Comparison of ENCODE assay signal across 13 cellular contexts in genomic region chr5:189486-189885, GRCh38. TPM values are rescaled to one million over a fixed set of nuclear protein-coding genes. Genes with fewer than 3 reads are reported as not detected.
"Had no signal": no experiment of that assay in that cellular context is flagged by ENCODE, and none has a peak within 500 bp of the region (broad histone marks: within the 10 kb centered on the region; RNA-seq: fewer than 3 reads in every experiment).

No MANE protein-coding gene starts in this region.

- DNase-seq: activated B cell treated with CpG ODN at 0.5 μM for 24 hours; activated CD4-positive, alpha-beta T cell treated with anti-CD3 and anti-CD28 coated beads, Interleukin-2, amount 50 U/mL, for 1 hour; esophagus squamous epithelium; foreskin fibroblast; islet precursor cell; mesendoderm; stimulated activated CD4-positive, alpha-beta T cell treated with anti-CD3 and anti-CD28 coated beads, Interleukin-2, amount 100 ng/mL, for 24 hours; stimulated activated naive CD4-positive, alpha-beta T cell treated with Interleukin-2 at 50 U/mL for 16 hours; trophoblast cell had no signal

- H3K27ac ChIP-seq: breast epithelium, esophagus squamous epithelium, pancreas had no signal

- FAIRE-seq: pancreas, TTC549 had no signal

- H3K4me3 ChIP-seq: esophagus squamous epithelium, pancreas had no signal

- H3K27me3 ChIP-seq: breast epithelium, pancreas had no signal

- H3K36me3 ChIP-seq: breast epithelium, esophagus squamous epithelium, pancreas had no signal

- H3K4me1 ChIP-seq: breast epithelium had no signal

- H3K9me3 ChIP-seq: breast epithelium, esophagus squamous epithelium, pancreas had no signal

RNA-seq across cellular contexts. Expression of gene LRRC14B, which starts 1.8 kb away (rescaled TPM):
- total RNA-seq: activated B cell treated with CpG ODN at 0.5 μM for 24 hours, aorta, esophagus squamous epithelium, pancreas had no signal
